In the genomic region with DNA sequence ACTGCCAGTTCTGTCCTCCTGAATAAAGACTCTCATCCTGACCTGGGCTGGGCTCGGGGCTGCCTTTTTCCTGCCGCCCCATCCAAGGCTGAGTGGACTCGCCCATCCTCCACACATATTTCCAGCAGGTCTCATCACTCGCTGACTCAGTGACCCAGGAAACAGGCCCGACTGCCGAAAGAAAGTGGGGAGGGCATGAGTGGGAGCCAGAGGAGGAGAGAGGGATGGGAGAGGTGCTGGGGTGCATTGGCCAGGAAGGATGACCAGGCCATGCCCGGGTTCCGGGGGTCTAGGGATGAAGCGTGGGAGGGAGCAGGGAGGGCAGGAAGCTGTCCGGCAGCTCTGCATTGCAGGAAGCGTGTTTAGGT, we compare ENCODE assay signal across 1 cellular context.
TF ChIP-seq lines count a peak whose summit lies in the region.

No MANE protein-coding gene starts in this region.

TF ChIP-seq in IMR-90, 13 proteins besides CTCF, POLR2A, EP300 and RAD21:
- TF ChIP-seq RCOR1 (IDR thresholded peaks at IDR 0.05; ENCODE audit: insufficient replicate concordance, low read length) = peak; percentile 56
- TF ChIP-seq CHD1 (IDR thresholded peaks at IDR 0.05; ENCODE audit: low read depth, low read length) = no peak
- TF ChIP-seq, protein P1, sequence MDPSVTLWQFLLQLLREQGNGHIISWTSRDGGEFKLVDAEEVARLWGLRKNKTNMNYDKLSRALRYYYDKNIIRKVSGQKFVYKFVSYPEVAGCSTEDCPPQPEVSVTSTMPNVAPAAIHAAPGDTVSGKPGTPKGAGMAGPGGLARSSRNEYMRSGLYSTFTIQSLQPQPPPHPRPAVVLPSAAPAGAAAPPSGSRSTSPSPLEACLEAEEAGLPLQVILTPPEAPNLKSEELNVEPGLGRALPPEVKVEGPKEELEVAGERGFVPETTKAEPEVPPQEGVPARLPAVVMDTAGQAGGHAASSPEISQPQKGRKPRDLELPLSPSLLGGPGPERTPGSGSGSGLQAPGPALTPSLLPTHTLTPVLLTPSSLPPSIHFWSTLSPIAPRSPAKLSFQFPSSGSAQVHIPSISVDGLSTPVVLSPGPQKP (IDR thresholded peaks at IDR 0.05; ENCODE audit: borderline replicate concordance, low read depth, low read length) = no peak
- no peak for TF ChIP-seq USF2 (IDR thresholded peaks at IDR 0.05; ENCODE audit: low read depth, low read length)
- no peak for TF ChIP-seq MXI1 (IDR thresholded peaks at IDR 0.05; ENCODE audit: borderline replicate concordance, low read depth, low read length)
- TF ChIP-seq SMC3 (IDR thresholded peaks at IDR 0.05; ENCODE audit: low read depth, low read length) = no peak; the same call in 1 of the 2 replicates
- TF ChIP-seq FOS (IDR thresholded peaks at IDR 0.05; ENCODE audit: low read depth, low read length) = peak; percentile 83
- peak; percentile 88 for TF ChIP-seq MAZ (IDR thresholded peaks at IDR 0.05; ENCODE audit: borderline replicate concordance, low read depth, low read length)
- TF ChIP-seq RFX5 (IDR thresholded peaks at IDR 0.05; ENCODE audit: low read depth, low read length) = no peak
- TF ChIP-seq BHLHE40 (IDR thresholded peaks at IDR 0.05; ENCODE audit: low read depth, low read length) = no peak
- TF ChIP-seq CEBPB (IDR thresholded peaks at IDR 0.05; ENCODE audit: low read depth, low read length) = no peak
- TF ChIP-seq MAFK (IDR thresholded peaks at IDR 0.05; ENCODE audit: low read depth, low read length) = no peak
- TF ChIP-seq NFE2L2 (IDR thresholded peaks at IDR 0.05; ENCODE audit: low read depth, low read length) = no peak
